In genomic region chr3:138329984-138330293, GRCh38 we compare ENCODE assay signal across 8 cellular contexts. TPM values are rescaled to one million over a fixed set of nuclear protein-coding genes. Genes with fewer than 3 reads are reported as not detected.
A peak's percentile ranks its signal among the peaks of the same experiment; 100 is the strongest.
DNase-seq lines count a peak whose midpoint lies in the region; ATAC-seq, FAIRE-seq and TF ChIP-seq lines count a peak whose summit lies in the region.

No MANE protein-coding gene starts in this region.

- peaks cover 3% of the 10 kb centered on the region; the same call in 1 of the 2 replicates for H3K4me1 ChIP-seq in Caco-2
- peaks cover 14% of the 10 kb centered on the region for H3K4me1 ChIP-seq in SJSA1 (replicated peaks)
- peaks cover 11 to 22% (median 17%) of the 10 kb centered on the region in 4 donors for H3K4me1 ChIP-seq in esophagus muscularis mucosa
- peaks cover 2 to 13% (median 12%) of the 10 kb centered on the region in 3 donors for H3K4me1 ChIP-seq in pancreas

- intact Hi-C loops in Caco-2 (cut with micrococcal nuclease; ENCODE audit: unreplicated experiment) = loop anchor here (1.0 to 10.0 kb wide), 3 partner anchors 18 to 265 kb away; partner anchors contain the start of gene MRAS
- intact Hi-C loops in esophagus muscularis mucosa (cut with DNase I) = loop anchor here (5.0 kb wide), 1 partner anchor 87 kb away; no protein-coding TSS in a partner anchor
- intact Hi-C loops in pancreas (cut with DNase I) = no loop called here

- no peaks in the 10 kb centered on the region for H3K27me3 Mint-ChIP-seq in Caco-2 (ENCODE audit: insufficient read depth, unreplicated experiment)

- peaks cover 6% of the 10 kb centered on the region for H3K36me3 Mint-ChIP-seq in Caco-2 (ENCODE audit: insufficient read depth, unreplicated experiment)

- no peaks in the 10 kb centered on the region for H3K9me3 Mint-ChIP-seq in Caco-2 (ENCODE audit: unreplicated experiment)

- H3K27ac Mint-ChIP-seq in Caco-2 (ENCODE audit: unreplicated experiment) = peak overlapping the region; percentile 68

- CTCF ChIA-PET in Caco-2 (lab: Charles Lee) = interaction anchor here (1.4 kb wide), 1 partner anchor 104 kb away, joined by 3 read pairs; the partner anchor contains the start of gene ESYT3

- H3K9me3 ChIP-seq in Caco-2 (no peaks in the 10 kb centered on the region), SJSA1 (replicated peaks) (no peaks in the 10 kb centered on the region), esophagus muscularis mucosa (no peaks in the 10 kb centered on the region), pancreas (no peaks in the 10 kb centered on the region)

- no peak for TF ChIP-seq CTCF in Caco-2 (IDR thresholded peaks at IDR 0.05; ENCODE audit: insufficient read depth in 1 of 2, low read depth in 1 of 2, low read length in 1 of 2, severe bottlenecking in 1 of 2, unreplicated experiment in 1 of 2)
- TF ChIP-seq CTCF in esophagus muscularis mucosa (IDR thresholded peaks at IDR 0.05) = no peak
- no peak for TF ChIP-seq CTCF in pancreas (IDR thresholded peaks at IDR 0.05)

- FAIRE-seq in pancreas (lab: Jason Lieb, UNC) = no peak
- FAIRE-seq in urothelium cell line (lab: Jason Lieb, UNC) = no peak

- DNase-seq in Caco-2 = no peak
- DNase-seq in SJSA1 (ENCODE audit: low read depth in 1 of 2, low spot score in 2 of 2) = no peak
- no peak for DNase-seq in esophagus muscularis mucosa (ENCODE audit: extremely low spot score)
- no peak for DNase-seq in pancreas
- no peak for DNase-seq in SIG-M5 (lab: John Stamatoyannopoulos, UW)
- DNase-seq in urothelium cell line (ENCODE audit: low spot score) = no peak

- peak overlapping the region; percentile 80 for H3K4me3 ChIP-seq in Caco-2 (ENCODE audit: low read depth, low read length)
- peak overlapping the region; percentile 46 for H3K4me3 ChIP-seq in SJSA1
- H3K4me3 ChIP-seq in esophagus muscularis mucosa = peak overlapping the region; percentile 66 to 77 (median 70)
- H3K4me3 ChIP-seq in pancreas = peak overlapping the region in 3 of 4 donors; percentile 61 to 70 (median 66)

- no peaks in the 10 kb centered on the region for H3K27me3 ChIP-seq in Caco-2 (replicated peaks; ENCODE audit: control insufficient read depth, insufficient read depth, low read length)
- no peaks in the 10 kb centered on the region for H3K27me3 ChIP-seq in SJSA1 (replicated peaks)
- H3K27me3 ChIP-seq in esophagus muscularis mucosa = no peaks in the 10 kb centered on the region
- H3K27me3 ChIP-seq in pancreas = no peaks in the 10 kb centered on the region

- H3K4me1 Mint-ChIP-seq in Caco-2 (ENCODE audit: low read depth, unreplicated experiment) = no peaks in the 10 kb centered on the region

- POLR2A ChIA-PET in Caco-2 (lab: Charles Lee) = no interaction called here

- H3K4me3 Mint-ChIP-seq in Caco-2 (ENCODE audit: unreplicated experiment) = peak overlapping the region; percentile 80

- TF ChIP-seq EP300 in esophagus muscularis mucosa (IDR thresholded peaks at IDR 0.05) = no peak

- ATAC-seq in pancreas (no peak), GM19397 (IDR thresholded peaks at IDR 0.05; ENCODE audit: unreplicated experiment) (no peak), HG03469 (IDR thresholded peaks at IDR 0.05; ENCODE audit: unreplicated experiment) (no peak)

- no TSS peak for BruUV-seq in Caco-2 (replicated peaks; lab: Mats Ljungman, UMichigan)

- H3K36me3 ChIP-seq in Caco-2 (ENCODE audit: control insufficient read depth, insufficient read depth, low read length) (no peaks in the 10 kb centered on the region), SJSA1 (no peaks in the 10 kb centered on the region), esophagus muscularis mucosa (no peaks in the 10 kb centered on the region), pancreas (no peaks in the 10 kb centered on the region)

- H3K27ac ChIP-seq in SJSA1 (no peak overlapping the region), esophagus muscularis mucosa (replicated peaks in 1 of 4) (peak overlapping the region in 2 of 4 donors; percentile 54 to 78), pancreas (peak overlapping the region in 3 of 4 donors; percentile 77 to 87 (median 80))

- 6% methylated on average over 4 of the region's 7 CpGs for WGBS in esophagus muscularis mucosa
- WGBS in pancreas, 2 donors = 6 to 9% methylated on average over 7 of the region's 7 CpGs

- no peak for TF ChIP-seq POLR2A in esophagus muscularis mucosa (IDR thresholded peaks at IDR 0.05; ENCODE audit: low read depth)

RNA-seq across cellular contexts. Expression of gene NME9, which starts 0.3 kb away (rescaled TPM):
- total RNA-seq in Caco-2 (2022) = not detected in 2 replicates
- total RNA-seq in SJSA1 (2014; rRNA removed; shearing (Covaris generic)) = 0.13 TPM in 1 of 2 replicates, not detected in the other
- under 1 TPM in 1 of 4 donors, not detected in 3; 0.40 TPM for total RNA-seq in esophagus muscularis mucosa
- 1 to 10 TPM in 1 of 6 donors, under 1 TPM in 5; 0.47 to 1.8 (median 0.77) TPM for total RNA-seq in pancreas
- polyA plus RNA-seq in pancreas = 1 to 10 TPM in 1 of 2 donors, under 1 TPM in 1; 0.91 to 3.5 TPM

RNA-seq across cellular contexts. Expression of gene MRAS, which starts 18.4 kb away (rescaled TPM):
- total RNA-seq in Caco-2 (2022) (8.5 and 11.4 TPM in 2 replicates), esophagus muscularis mucosa (10 to 100 TPM; 35.6 to 59.2 (median 45.8) TPM), pancreas (10 to 100 TPM in 1 of 6 donors, 1 to 10 TPM in 5; 2.3 to 12.6 (median 5.6) TPM)
- 75.6 and 155 TPM in 2 replicates for total RNA-seq in SJSA1 (2014; rRNA removed; shearing (Covaris generic))
- 1 to 10 TPM; 2.8 to 5.3 TPM for polyA plus RNA-seq in pancreas

Comparison
In these comparisons a context has a peak if more than half of its experiments do, and no peak if none do; other contexts are left out.
1. intact Hi-C loops: an anchor here in Caco-2 (1.0 to 10.0 kb wide) and esophagus muscularis mucosa (5.0 kb wide); none called in pancreas.